In genomic region chr1:157319567-157319966, GRCh38 we compare ENCODE assay signal across 26 cellular contexts.
"Had no signal": no experiment of that assay in that cellular context is flagged by ENCODE, and none has a peak within 500 bp of the region (broad histone marks: within the 10 kb centered on the region; RNA-seq: fewer than 3 reads in every experiment).

No MANE protein-coding gene starts in this region.

- ATAC-seq: naive thymus-derived CD8-positive, alpha-beta T cell; pancreas; right cardiac atrium; sciatic nerve; stimulated activated effector memory CD8-positive, alpha-beta T cell treated with anti-CD3 and anti-CD28 coated beads, Interleukin-12 subunit alpha, Interleukin-12 subunit beta, amount 100 ng/mL, for 72 hours; upper lobe of right lung had no signal

- H3K4me2 ChIP-seq: hepatocyte had no signal

- H3K4me1 ChIP-seq: left ventricle myocardium inferior, prostate gland, suprapubic skin, tibial artery, upper lobe of right lung had no signal

- FAIRE-seq: pancreas, urothelium cell line had no signal

- H3K27ac ChIP-seq: hepatocyte, left ventricle myocardium inferior, pancreas, prostate gland, skin epidermis, suprapubic skin, thoracic aorta, tibial artery, upper lobe of right lung had no signal

- DNase-seq: islet precursor cell; left ventricle myocardium inferior; midbrain; naive thymus-derived CD8-positive, alpha-beta T cell; nucleus accumbens; pancreas; posterior cingulate gyrus; retina; right cardiac atrium; stimulated activated CD4-positive, alpha-beta T cell treated with anti-CD3 and anti-CD28 coated beads, Interleukin-12 subunit alpha, Interleukin-12 subunit beta, amount 100 ng/mL, for 4 hours; stimulated activated CD4-positive, alpha-beta T cell treated with anti-CD3 and anti-CD28 coated beads, Interleukin-15, amount 100 ng/mL, for 24 hours; stimulated activated CD4-positive, alpha-beta T cell treated with anti-CD3 and anti-CD28 coated beads, Interleukin-2, amount 100 ng/mL, for 24 hours; stimulated activated CD4-positive, alpha-beta T cell treated with anti-CD3 and anti-CD28 coated beads, Interleukin-4, amount 100 ng/mL, for 1 hour; stimulated activated naive CD4-positive, alpha-beta T cell; tibial artery; trophoblast cell; upper lobe of right lung had no signal

- H3K36me3 ChIP-seq: left ventricle myocardium inferior, pancreas, prostate gland, suprapubic skin, thoracic aorta, tibial artery, upper lobe of right lung had no signal

- H3K27me3 ChIP-seq: hepatocyte, pancreas, suprapubic skin, tibial artery, upper lobe of right lung had no signal

- H2AFZ ChIP-seq: hepatocyte had no signal

- H3K4me3 ChIP-seq: hepatocyte, left ventricle myocardium inferior, lung, pancreas, prostate gland, skin epidermis, suprapubic skin, thoracic aorta, tibial artery, upper lobe of right lung had no signal

- H3K79me2 ChIP-seq: hepatocyte had no signal

- H3K9me3 ChIP-seq: pancreas, prostate gland had no signal
